ENCODE assay signal across 23 cellular contexts in the genomic region with DNA sequence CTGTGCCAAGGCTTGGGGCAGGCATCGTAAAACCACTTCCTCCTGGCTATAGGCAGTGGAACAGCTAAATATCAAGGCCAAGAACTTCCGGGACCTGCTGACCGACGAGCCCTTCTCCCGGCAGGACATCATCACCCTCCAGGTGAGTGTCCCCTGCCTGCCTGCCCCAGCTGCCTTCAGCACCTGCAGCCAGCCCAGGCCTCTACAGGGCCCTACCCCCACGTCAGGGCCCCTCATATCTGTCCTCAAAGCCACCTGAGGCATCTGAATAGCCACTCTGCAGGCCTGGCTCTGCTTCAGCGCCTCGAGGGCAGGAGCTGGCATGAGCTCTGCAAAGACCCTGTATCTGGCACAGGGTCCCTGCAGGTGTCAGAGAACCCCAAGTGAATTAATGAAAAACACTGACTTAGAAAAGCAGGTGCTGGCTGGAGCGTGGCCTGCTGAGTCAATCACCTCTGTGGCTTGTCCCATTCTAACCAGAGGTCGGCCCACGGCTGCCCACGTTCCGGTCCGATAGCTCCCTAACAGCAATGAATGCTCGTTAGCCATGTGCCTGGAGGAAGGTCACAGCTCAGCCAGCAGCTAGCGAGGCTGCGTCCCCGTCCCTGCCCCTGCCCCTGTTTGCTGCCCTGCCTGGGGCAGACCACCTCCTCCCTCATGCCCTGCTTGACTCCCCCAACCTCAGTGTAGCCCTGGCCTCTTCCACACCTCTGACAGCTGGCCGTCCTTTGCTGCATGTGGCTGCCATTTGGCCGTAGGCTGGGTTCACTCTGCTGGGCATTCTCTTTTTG. TPM values are rescaled to one million over a fixed set of nuclear protein-coding genes. Genes with fewer than 3 reads are reported as not detected.
A peak's percentile ranks its signal among the peaks of the same experiment; 100 is the strongest.
DNase-seq lines count a peak whose midpoint lies in the region; ATAC-seq, FAIRE-seq and TF ChIP-seq lines count a peak whose summit lies in the region.
"Had no signal": no experiment of that assay in that cellular context is flagged by ENCODE, and none has a peak within 500 bp of the region (broad histone marks: within the 10 kb centered on the region; RNA-seq: fewer than 3 reads in every experiment).

No MANE protein-coding gene starts in this region.

- H3K36me3 ChIP-seq in smooth muscle cell (ENCODE audit: low read depth) = no peaks in the 10 kb centered on the region

- H3K27ac Mint-ChIP-seq in WTC11 = 0 out of 2 replicates have a peak overlapping the region, but pooled peaks have one; percentile 27
- H3K27ac Mint-ChIP-seq: activated naive CD4-positive, alpha-beta T cell treated with anti-CD3 and anti-CD28 coated beads, Interleukin-2, amount 50 U/mL, for 24 hours; activated T-cell treated with anti-CD3 and anti-CD28 coated beads, Interleukin-2, amount 50 U/mL, for 72 hours had no signal

- H3K4me3 Mint-ChIP-seq in WTC11 = no peak overlapping the region
- H3K4me3 Mint-ChIP-seq: activated naive CD4-positive, alpha-beta T cell treated with anti-CD3 and anti-CD28 coated beads, Interleukin-2, amount 50 U/mL, for 24 hours; activated T-cell treated with anti-CD3 and anti-CD28 coated beads, Interleukin-2, amount 50 U/mL, for 72 hours; CD4-positive, CD25-positive, alpha-beta regulatory T cell; naive thymus-derived CD8-positive, alpha-beta T cell had no signal

- no peaks in the 10 kb centered on the region for H3K4me1 Mint-ChIP-seq in WTC11
- H3K4me1 Mint-ChIP-seq: activated naive CD4-positive, alpha-beta T cell treated with anti-CD3 and anti-CD28 coated beads, Interleukin-2, amount 50 U/mL, for 24 hours had no signal

- H3F3A ChIP-seq in smooth muscle cell (ENCODE audit: low read depth) = no peaks in the 10 kb centered on the region

- no peak overlapping the region for H2AFZ ChIP-seq in smooth muscle cell (ENCODE audit: low read depth)

- no peaks in the 10 kb centered on the region for H3K79me2 ChIP-seq in smooth muscle cell (ENCODE audit: low read depth)

- H3K9me3 ChIP-seq in smooth muscle cell (replicated peaks; ENCODE audit: low read depth) = no peaks in the 10 kb centered on the region
- H3K9me3 ChIP-seq: esophagus muscularis mucosa, gastrocnemius medialis, MG63, tibial nerve had no signal

- DNase-seq in WTC11 (ENCODE audit: low spot score) (no peak), GOT3 (lab: John Stamatoyannopoulos, UW) (no peak), urothelium cell line (ENCODE audit: low spot score) (no peak), smooth muscle cell (lab: John Stamatoyannopoulos, UW; ENCODE audit: unreplicated experiment) (no peak)
- DNase-seq: activated CD8-positive, alpha-beta memory T cell treated with anti-CD3 and anti-CD28 coated beads for 24 hours; activated T-cell treated with anti-CD3 and anti-CD28 coated beads, Interleukin-2, amount 50 U/mL, for 72 hours; CD4-positive, CD25-positive, alpha-beta regulatory T cell; effector memory CD4-positive, alpha-beta T cell; gastrocnemius medialis; kidney glomerular epithelial cell; NCI-H2171; stimulated activated naive CD4-positive, alpha-beta T cell treated with Interleukin-2 at 50 U/mL for 16 hours; T1000 had no signal

- H3K9me3 Mint-ChIP-seq in WTC11 = no peaks in the 10 kb centered on the region
- H3K9me3 Mint-ChIP-seq: activated naive CD4-positive, alpha-beta T cell treated with anti-CD3 and anti-CD28 coated beads, Interleukin-2, amount 50 U/mL, for 24 hours; activated T-cell treated with anti-CD3 and anti-CD28 coated beads, Interleukin-2, amount 50 U/mL, for 72 hours; CD4-positive, CD25-positive, alpha-beta regulatory T cell; naive thymus-derived CD8-positive, alpha-beta T cell had no signal

- H3K4me1 ChIP-seq in smooth muscle cell (ENCODE audit: low read depth) = no peaks in the 10 kb centered on the region
- H3K4me1 ChIP-seq: esophagus muscularis mucosa, gastrocnemius medialis, tibial nerve had no signal

- no peak for ATAC-seq in WTC11
- ATAC-seq: activated T-cell treated with anti-CD3 and anti-CD28 coated beads, Interleukin-2, amount 50 U/mL, for 72 hours; gastrocnemius medialis; naive thymus-derived CD8-positive, alpha-beta T cell had no signal

- CTCF ChIA-PET in WTC11 (lab: Charles Lee) = no interaction called here

- peaks cover 27% of the 10 kb centered on the region for H3K36me3 Mint-ChIP-seq in WTC11

- H3K27me3 ChIP-seq in layer of hippocampus (ENCODE audit: control insufficient read depth, insufficient read depth, low read length) (no peaks in the 10 kb centered on the region), smooth muscle cell (ENCODE audit: low read depth) (no peaks in the 10 kb centered on the region)
- H3K27me3 ChIP-seq: esophagus muscularis mucosa, gastrocnemius medialis, MG63, tibial nerve had no signal

- no peaks in the 10 kb centered on the region for H4K20me1 ChIP-seq in smooth muscle cell (ENCODE audit: low read depth)

- 97% methylated on average over 20 of the region's 20 CpGs for WGBS in smooth muscle cell (ENCODE audit: low lambda C conversion rate)

- H3K27ac ChIP-seq in C4-2B = peak overlapping the region; percentile 65
- H3K27ac ChIP-seq in layer of hippocampus (ENCODE audit: low read depth, low read length) = peak overlapping the region; percentile 18
- no peak overlapping the region for H3K27ac ChIP-seq in smooth muscle cell (ENCODE audit: low read depth)
- H3K27ac ChIP-seq: esophagus muscularis mucosa, gastrocnemius medialis, HL-60, tibial nerve had no signal

- H3K9ac ChIP-seq in smooth muscle cell (ENCODE audit: low read depth) = no peak overlapping the region

- H3K4me2 ChIP-seq in smooth muscle cell = no peak overlapping the region

- TF ChIP-seq CTCF in C4-2B (conservative IDR thresholded peaks at IDR 0.05) (no peak), WTC11 (IDR thresholded peaks at IDR 0.05) (no peak), smooth muscle cell (IDR thresholded peaks at IDR 0.05; ENCODE audit: borderline replicate concordance, insufficient read depth, poor library complexity, severe bottlenecking) (no peak)

- H3K27me3 Mint-ChIP-seq in WTC11 (ENCODE audit: low read depth) = no peaks in the 10 kb centered on the region
- H3K27me3 Mint-ChIP-seq: activated naive CD4-positive, alpha-beta T cell treated with anti-CD3 and anti-CD28 coated beads, Interleukin-2, amount 50 U/mL, for 24 hours; CD4-positive, CD25-positive, alpha-beta regulatory T cell; naive thymus-derived CD8-positive, alpha-beta T cell had no signal

- POLR2A ChIA-PET in WTC11 (lab: Charles Lee) = no interaction called here

- FAIRE-seq in urothelium cell line (lab: Jason Lieb, UNC) = no peak
- FAIRE-seq: astrocyte, G401.6 had no signal

- H3K4me3 ChIP-seq in smooth muscle cell = no peak overlapping the region
- H3K4me3 ChIP-seq: esophagus muscularis mucosa, gastrocnemius medialis, MG63, tibial nerve had no signal

TF ChIP-seq in WTC11, 78 proteins besides CTCF, POLR2A, EP300 and RAD21:
- TF ChIP-seq NR2C2 (CRISPR knock-in tag; IDR thresholded peaks at IDR 0.05) = no peak
- no peak for TF ChIP-seq JUN (CRISPR knock-in tag; IDR thresholded peaks at IDR 0.05)
- TF ChIP-seq GTF2I (CRISPR knock-in tag; conservative IDR thresholded peaks at IDR 0.05) = no peak

RNA-seq across cellular contexts. Expression of a gene that starts 16.8 kb away (rescaled TPM):
- total RNA-seq in WTC11 (2021) (35.6 to 47.5 TPM (median 37.4 TPM) in 3 replicates), smooth muscle cell (16.3 and 19.2 TPM in 2 replicates)
- 23.7 and 29.6 TPM in 2 replicates for polyA plus RNA-seq in smooth muscle cell

RNA-seq across cellular contexts. Expression of a gene that starts 40.5 kb away (rescaled TPM):
- total RNA-seq in WTC11 (2021) (52.2 to 73.6 TPM (median 57.0 TPM) in 3 replicates), smooth muscle cell (13.3 and 24.9 TPM in 2 replicates)
- 80.1 and 102 TPM in 2 replicates for polyA plus RNA-seq in smooth muscle cell

RNA-seq across cellular contexts. Expression of a gene that starts 50.0 kb away (rescaled TPM):
- total RNA-seq in WTC11 (2021) = 0.14 to 0.57 TPM (median 0.27 TPM) in 3 replicates
- 0.40 and 1.8 TPM in 2 replicates for total RNA-seq in smooth muscle cell
- polyA plus RNA-seq in smooth muscle cell = not detected in 2 replicates
- total RNA-seq: CD4-positive, CD25-positive, alpha-beta regulatory T cell had no signal
- polyA plus RNA-seq: CD4-positive, CD25-positive, alpha-beta regulatory T cell; naive thymus-derived CD8-positive, alpha-beta T cell had no signal

RNA-seq across cellular contexts. Expression of a gene that starts 52.8 kb away (rescaled TPM):
- total RNA-seq in WTC11 (2021) = 39.1 to 42.1 TPM (median 39.8 TPM) in 3 replicates
- 12.0 and 19.3 TPM in 2 replicates for total RNA-seq in smooth muscle cell
- polyA plus RNA-seq in smooth muscle cell = 15.2 and 17.2 TPM in 2 replicates

RNA-seq across cellular contexts. Expression of a gene that starts 53.0 kb away (rescaled TPM):
- 7.7 to 17.7 TPM (median 15.5 TPM) in 3 replicates for total RNA-seq in WTC11 (2021)
- total RNA-seq in smooth muscle cell = 1.2 and 1.8 TPM in 2 replicates
- polyA plus RNA-seq in smooth muscle cell = 4.1 TPM in 2 replicates
